In the genomic region with DNA sequence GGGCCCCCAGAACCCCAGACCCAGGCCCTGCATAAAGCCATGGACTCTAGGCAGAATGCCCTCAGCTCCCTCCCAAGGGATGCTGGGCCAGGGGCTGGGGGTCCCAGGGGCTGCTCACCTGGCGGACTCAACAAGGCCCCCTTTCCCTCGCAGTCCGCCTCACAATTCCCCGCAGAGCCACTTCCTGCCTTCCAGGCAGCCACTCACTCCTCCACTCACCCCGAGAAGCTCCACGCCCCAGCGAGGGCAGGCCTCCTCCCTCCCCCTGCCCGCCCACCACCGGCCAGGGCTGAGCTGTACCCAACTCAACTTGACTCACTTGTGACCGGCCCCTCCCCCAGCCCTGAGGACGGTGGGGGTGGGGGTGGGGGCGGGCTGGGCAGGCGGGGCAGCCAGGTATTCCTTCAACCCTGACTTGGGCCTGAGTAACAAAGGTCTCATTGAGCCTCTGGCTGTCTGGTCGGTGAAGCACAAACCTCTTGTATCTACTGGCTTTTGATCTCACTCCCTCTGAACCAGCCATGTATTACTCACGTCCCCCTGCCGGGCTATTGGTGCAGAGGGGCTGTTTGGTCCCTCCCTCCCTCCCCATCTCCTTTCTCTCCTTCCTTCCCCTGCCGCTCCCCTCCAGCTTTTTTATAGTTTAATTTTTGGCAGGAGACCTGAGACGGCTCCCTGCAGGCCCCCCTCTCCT, we compare ENCODE assay signal across 1 cellular context.
TF ChIP-seq lines count a peak whose summit lies in the region.

No MANE protein-coding gene starts in this region.

TF ChIP-seq in HepG2, 621 proteins besides CTCF, POLR2A, EP300 and RAD21 (continued from another document and continues in another):
- TF ChIP-seq, protein P1, sequence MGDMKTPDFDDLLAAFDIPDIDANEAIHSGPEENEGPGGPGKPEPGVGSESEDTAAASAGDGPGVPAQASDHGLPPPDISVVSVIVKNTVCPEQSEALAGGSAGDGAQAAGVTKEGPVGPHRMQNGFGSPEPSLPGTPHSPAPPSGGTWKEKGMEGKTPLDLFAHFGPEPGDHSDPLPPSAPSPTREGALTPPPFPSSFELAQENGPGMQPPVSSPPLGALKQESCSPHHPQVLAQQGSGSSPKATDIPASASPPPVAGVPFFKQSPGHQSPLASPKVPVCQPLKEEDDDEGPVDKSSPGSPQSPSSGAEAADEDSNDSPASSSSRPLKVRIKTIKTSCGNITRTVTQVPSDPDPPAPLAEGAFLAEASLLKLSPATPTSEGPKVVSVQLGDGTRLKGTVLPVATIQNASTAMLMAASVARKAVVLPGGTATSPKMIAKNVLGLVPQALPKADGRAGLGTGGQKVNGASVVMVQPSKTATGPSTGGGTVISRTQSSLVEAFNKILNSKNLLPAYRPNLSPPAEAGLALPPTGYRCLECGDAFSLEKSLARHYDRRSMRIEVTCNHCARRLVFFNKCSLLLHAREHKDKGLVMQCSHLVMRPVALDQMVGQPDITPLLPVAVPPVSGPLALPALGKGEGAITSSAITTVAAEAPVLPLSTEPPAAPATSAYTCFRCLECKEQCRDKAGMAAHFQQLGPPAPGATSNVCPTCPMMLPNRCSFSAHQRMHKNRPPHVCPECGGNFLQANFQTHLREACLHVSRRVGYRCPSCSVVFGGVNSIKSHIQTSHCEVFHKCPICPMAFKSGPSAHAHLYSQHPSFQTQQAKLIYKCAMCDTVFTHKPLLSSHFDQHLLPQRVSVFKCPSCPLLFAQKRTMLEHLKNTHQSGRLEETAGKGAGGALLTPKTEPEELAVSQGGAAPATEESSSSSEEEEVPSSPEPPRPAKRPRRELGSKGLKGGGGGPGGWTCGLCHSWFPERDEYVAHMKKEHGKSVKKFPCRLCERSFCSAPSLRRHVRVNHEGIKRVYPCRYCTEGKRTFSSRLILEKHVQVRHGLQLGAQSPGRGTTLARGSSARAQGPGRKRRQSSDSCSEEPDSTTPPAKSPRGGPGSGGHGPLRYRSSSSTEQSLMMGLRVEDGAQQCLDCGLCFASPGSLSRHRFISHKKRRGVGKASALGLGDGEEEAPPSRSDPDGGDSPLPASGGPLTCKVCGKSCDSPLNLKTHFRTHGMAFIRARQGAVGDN (CRISPR knock-in tag; IDR thresholded peaks at IDR 0.05), result peak; percentile 53; the same call in 1 of the 2 replicates
- TF ChIP-seq ZNF703 (CRISPR knock-in tag; IDR thresholded peaks at IDR 0.05; ENCODE audit: borderline replicate concordance) (no peak), ZNF205 (CRISPR knock-in tag; IDR thresholded peaks at IDR 0.05) (no peak), ZNF430 (CRISPR knock-in tag; IDR thresholded peaks at IDR 0.05) (no peak), ZNF746 (CRISPR knock-in tag; IDR thresholded peaks at IDR 0.05) (peak; percentile 15; the same call in 1 of the 2 replicates), KLF16 (CRISPR knock-in tag; IDR thresholded peaks at IDR 0.05) (no peak), ZNF225 (CRISPR knock-in tag; IDR thresholded peaks at IDR 0.05) (no peak), ZNF777 (CRISPR knock-in tag; IDR thresholded peaks at IDR 0.05) (0 out of 2 replicates have a peak, but pooled peaks have one; percentile 39), RBFOX2 (IDR thresholded peaks at IDR 0.05; ENCODE audit: low read depth, low read length) (peak; percentile 51; the same call in 1 of the 2 replicates), ESRRA (CRISPR knock-in tag; IDR thresholded peaks at IDR 0.05; ENCODE audit: low read depth) (no peak), ZSCAN21 (CRISPR knock-in tag; IDR thresholded peaks at IDR 0.05; ENCODE audit: borderline replicate concordance) (0 out of 2 replicates have a peak, but pooled peaks have one; percentile 15), TGIF2 (CRISPR knock-in tag; IDR thresholded peaks at IDR 0.05) (no peak), FOSL1 (CRISPR knock-in tag; IDR thresholded peaks at IDR 0.05; ENCODE audit: borderline replicate concordance) (no peak), ZFP36 (IDR thresholded peaks at IDR 0.05; ENCODE audit: borderline replicate concordance, low read depth, low read length, partially characterized antibody) (no peak), ZBTB21 (CRISPR knock-in tag; IDR thresholded peaks at IDR 0.05) (no peak), ZNF816 (CRISPR knock-in tag; IDR thresholded peaks at IDR 0.05; ENCODE audit: borderline replicate concordance) (no peak), ZNF550 (CRISPR knock-in tag; IDR thresholded peaks at IDR 0.05; ENCODE audit: borderline replicate concordance) (no peak), SRF (IDR thresholded peaks at IDR 0.05; ENCODE audit: low read depth, low read length) (0 out of 2 replicates have a peak, but pooled peaks have one; percentile 28), ZNF616 (CRISPR knock-in tag; IDR thresholded peaks at IDR 0.05; ENCODE audit: low read depth) (peak; percentile 34; the same call in 1 of the 2 replicates), TMF1 (CRISPR knock-in tag; IDR thresholded peaks at IDR 0.05; ENCODE audit: low read depth) (no peak), RFXAP (CRISPR knock-in tag; IDR thresholded peaks at IDR 0.05; ENCODE audit: borderline replicate concordance) (no peak), NFKBIZ (CRISPR knock-in tag; IDR thresholded peaks at IDR 0.05) (no peak), YEATS4 (CRISPR knock-in tag; IDR thresholded peaks at IDR 0.05; ENCODE audit: borderline replicate concordance) (peak; percentile 55; the same call in 1 of the 2 replicates), ZNF552 (CRISPR knock-in tag; IDR thresholded peaks at IDR 0.05; ENCODE audit: borderline replicate concordance) (no peak), ZNF709 (CRISPR knock-in tag; IDR thresholded peaks at IDR 0.05) (no peak), FOXK1 (CRISPR knock-in tag; IDR thresholded peaks at IDR 0.05; ENCODE audit: borderline replicate concordance, low read depth) (no peak), ZNF652 (CRISPR knock-in tag; IDR thresholded peaks at IDR 0.05; ENCODE audit: borderline replicate concordance, low read depth) (no peak), RARA (CRISPR knock-in tag; IDR thresholded peaks at IDR 0.05) (peak; percentile 39; the same call in 1 of the 2 replicates), THAP11 (CRISPR knock-in tag; IDR thresholded peaks at IDR 0.05) (0 out of 2 replicates have a peak, but pooled peaks have one; percentile 11), GATAD1 (CRISPR knock-in tag; IDR thresholded peaks at IDR 0.05) (0 out of 2 replicates have a peak, but pooled peaks have one; percentile 9), CCDC6 (CRISPR knock-in tag; IDR thresholded peaks at IDR 0.05) (no peak), HNRNPL (IDR thresholded peaks at IDR 0.05; ENCODE audit: low read depth, low read length) (0 out of 2 replicates have a peak, but pooled peaks have one; percentile 24), ZNF224 (CRISPR knock-in tag; IDR thresholded peaks at IDR 0.05) (no peak), TBX2 (CRISPR knock-in tag; IDR thresholded peaks at IDR 0.05; ENCODE audit: borderline replicate concordance) (no peak; the same call in 1 of the 2 replicates)
- TF ChIP-seq, protein P2, sequence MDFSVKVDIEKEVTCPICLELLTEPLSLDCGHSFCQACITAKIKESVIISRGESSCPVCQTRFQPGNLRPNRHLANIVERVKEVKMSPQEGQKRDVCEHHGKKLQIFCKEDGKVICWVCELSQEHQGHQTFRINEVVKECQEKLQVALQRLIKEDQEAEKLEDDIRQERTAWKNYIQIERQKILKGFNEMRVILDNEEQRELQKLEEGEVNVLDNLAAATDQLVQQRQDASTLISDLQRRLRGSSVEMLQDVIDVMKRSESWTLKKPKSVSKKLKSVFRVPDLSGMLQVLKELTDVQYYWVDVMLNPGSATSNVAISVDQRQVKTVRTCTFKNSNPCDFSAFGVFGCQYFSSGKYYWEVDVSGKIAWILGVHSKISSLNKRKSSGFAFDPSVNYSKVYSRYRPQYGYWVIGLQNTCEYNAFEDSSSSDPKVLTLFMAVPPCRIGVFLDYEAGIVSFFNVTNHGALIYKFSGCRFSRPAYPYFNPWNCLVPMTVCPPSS (IDR thresholded peaks at IDR 0.05), result no peak
- TF ChIP-seq, protein P3, sequence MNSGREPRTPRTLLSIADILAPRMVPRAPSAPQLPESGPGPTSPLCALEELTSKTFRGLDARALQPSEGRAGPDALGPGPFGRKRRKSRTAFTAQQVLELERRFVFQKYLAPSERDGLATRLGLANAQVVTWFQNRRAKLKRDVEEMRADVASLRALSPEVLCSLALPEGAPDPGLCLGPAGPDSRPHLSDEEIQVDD (CRISPR knock-in tag; IDR thresholded peaks at IDR 0.05; ENCODE audit: borderline replicate concordance), result no peak
- TF ChIP-seq, protein P4, sequence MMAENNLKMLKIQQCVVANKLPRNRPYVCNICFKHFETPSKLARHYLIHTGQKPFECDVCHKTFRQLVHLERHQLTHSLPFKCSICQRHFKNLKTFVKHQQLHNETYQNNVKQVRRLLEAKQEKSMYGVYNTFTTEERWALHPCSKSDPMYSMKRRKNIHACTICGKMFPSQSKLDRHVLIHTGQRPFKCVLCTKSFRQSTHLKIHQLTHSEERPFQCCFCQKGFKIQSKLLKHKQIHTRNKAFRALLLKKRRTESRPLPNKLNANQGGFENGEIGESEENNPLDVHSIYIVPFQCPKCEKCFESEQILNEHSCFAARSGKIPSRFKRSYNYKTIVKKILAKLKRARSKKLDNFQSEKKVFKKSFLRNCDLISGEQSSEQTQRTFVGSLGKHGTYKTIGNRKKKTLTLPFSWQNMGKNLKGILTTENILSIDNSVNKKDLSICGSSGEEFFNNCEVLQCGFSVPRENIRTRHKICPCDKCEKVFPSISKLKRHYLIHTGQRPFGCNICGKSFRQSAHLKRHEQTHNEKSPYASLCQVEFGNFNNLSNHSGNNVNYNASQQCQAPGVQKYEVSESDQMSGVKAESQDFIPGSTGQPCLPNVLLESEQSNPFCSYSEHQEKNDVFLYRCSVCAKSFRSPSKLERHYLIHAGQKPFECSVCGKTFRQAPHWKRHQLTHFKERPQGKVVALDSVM (CRISPR knock-in tag; IDR thresholded peaks at IDR 0.05), result no peak
- TF ChIP-seq, protein P5, sequence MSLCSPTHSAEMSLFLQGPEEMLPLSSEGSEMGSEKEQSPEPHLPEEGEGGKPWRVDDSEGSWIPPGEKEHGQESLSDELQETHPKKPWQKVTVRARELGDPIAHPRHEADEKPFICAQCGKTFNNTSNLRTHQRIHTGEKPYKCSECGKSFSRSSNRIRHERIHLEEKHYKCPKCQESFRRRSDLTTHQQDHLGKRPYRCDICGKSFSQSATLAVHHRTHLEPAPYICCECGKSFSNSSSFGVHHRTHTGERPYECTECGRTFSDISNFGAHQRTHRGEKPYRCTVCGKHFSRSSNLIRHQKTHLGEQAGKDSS (CRISPR knock-in tag; IDR thresholded peaks at IDR 0.05; ENCODE audit: borderline replicate concordance, low read depth), result no peak
- TF ChIP-seq, protein P6, sequence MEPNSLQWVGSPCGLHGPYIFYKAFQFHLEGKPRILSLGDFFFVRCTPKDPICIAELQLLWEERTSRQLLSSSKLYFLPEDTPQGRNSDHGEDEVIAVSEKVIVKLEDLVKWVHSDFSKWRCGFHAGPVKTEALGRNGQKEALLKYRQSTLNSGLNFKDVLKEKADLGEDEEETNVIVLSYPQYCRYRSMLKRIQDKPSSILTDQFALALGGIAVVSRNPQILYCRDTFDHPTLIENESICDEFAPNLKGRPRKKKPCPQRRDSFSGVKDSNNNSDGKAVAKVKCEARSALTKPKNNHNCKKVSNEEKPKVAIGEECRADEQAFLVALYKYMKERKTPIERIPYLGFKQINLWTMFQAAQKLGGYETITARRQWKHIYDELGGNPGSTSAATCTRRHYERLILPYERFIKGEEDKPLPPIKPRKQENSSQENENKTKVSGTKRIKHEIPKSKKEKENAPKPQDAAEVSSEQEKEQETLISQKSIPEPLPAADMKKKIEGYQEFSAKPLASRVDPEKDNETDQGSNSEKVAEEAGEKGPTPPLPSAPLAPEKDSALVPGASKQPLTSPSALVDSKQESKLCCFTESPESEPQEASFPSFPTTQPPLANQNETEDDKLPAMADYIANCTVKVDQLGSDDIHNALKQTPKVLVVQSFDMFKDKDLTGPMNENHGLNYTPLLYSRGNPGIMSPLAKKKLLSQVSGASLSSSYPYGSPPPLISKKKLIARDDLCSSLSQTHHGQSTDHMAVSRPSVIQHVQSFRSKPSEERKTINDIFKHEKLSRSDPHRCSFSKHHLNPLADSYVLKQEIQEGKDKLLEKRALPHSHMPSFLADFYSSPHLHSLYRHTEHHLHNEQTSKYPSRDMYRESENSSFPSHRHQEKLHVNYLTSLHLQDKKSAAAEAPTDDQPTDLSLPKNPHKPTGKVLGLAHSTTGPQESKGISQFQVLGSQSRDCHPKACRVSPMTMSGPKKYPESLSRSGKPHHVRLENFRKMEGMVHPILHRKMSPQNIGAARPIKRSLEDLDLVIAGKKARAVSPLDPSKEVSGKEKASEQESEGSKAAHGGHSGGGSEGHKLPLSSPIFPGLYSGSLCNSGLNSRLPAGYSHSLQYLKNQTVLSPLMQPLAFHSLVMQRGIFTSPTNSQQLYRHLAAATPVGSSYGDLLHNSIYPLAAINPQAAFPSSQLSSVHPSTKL (CRISPR knock-in tag; IDR thresholded peaks at IDR 0.05), result peak; percentile 12; the same call in 1 of the 2 replicates
- TF ChIP-seq, protein P7, sequence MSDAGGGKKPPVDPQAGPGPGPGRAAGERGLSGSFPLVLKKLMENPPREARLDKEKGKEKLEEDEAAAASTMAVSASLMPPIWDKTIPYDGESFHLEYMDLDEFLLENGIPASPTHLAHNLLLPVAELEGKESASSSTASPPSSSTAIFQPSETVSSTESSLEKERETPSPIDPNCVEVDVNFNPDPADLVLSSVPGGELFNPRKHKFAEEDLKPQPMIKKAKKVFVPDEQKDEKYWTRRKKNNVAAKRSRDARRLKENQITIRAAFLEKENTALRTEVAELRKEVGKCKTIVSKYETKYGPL (CRISPR knock-in tag; IDR thresholded peaks at IDR 0.05), result no peak
